Comparison of ENCODE assay signal across 8 cellular contexts in genomic region chr7:44621343-44622103, GRCh38. TPM values are rescaled to one million over a fixed set of nuclear protein-coding genes. Genes with fewer than 3 reads are reported as not detected.
DNase-seq lines count a peak whose midpoint lies in the region; ATAC-seq and TF ChIP-seq lines count a peak whose summit lies in the region.
"Not testable (repeated sequence)": the region's sequence is repeated elsewhere in the genome, so short reads cannot be mapped to it uniquely, and the experiment has no call there.

No MANE protein-coding gene starts in this region.

- not testable (repeated sequence) for H2AFZ ChIP-seq in ACC112 (ENCODE audit: low read length, unreplicated experiment)

- peaks cover 39% of the 10 kb centered on the region for H3K4me1 ChIP-seq in ACC112 (ENCODE audit: control insufficient read depth, insufficient read depth, low read length, unreplicated experiment)
- H3K4me1 ChIP-seq in RWPE2 (ENCODE audit: insufficient read depth, poor library complexity, severe bottlenecking), result peaks cover 38% of the 10 kb centered on the region
- H3K4me1 ChIP-seq in right cardiac atrium (ENCODE audit: control insufficient read depth, insufficient read depth, low read length), result peaks cover 11% of the 10 kb centered on the region

- not testable (repeated sequence) for DNase-seq in HFFc6; RWPE2 (ENCODE audit: low spot score); activated naive CD4-positive, alpha-beta T cell treated with anti-CD3 and anti-CD28 coated beads, Interleukin-2, amount 10 ng/mL, durations not matched to agents 7 days and 5 days; naive thymus-derived CD8-positive, alpha-beta T cell
- DNase-seq in epithelial cell of esophagus (ENCODE audit: low read depth) (peak; percentile 70), right cardiac atrium (peak in 1 of 3 donors; percentile 51)

- peaks cover 60% of the 10 kb centered on the region for H3K4me1 Mint-ChIP-seq in HFFc6 (ENCODE audit: low read depth)
- H3K4me1 Mint-ChIP-seq in activated naive CD4-positive, alpha-beta T cell treated with anti-CD3 and anti-CD28 coated beads, Interleukin-2, amount 10 ng/mL, durations not matched to agents 7 days and 5 days, result peaks cover 94% of the 10 kb centered on the region
- H3K4me1 Mint-ChIP-seq in naive thymus-derived CD8-positive, alpha-beta T cell, result peaks cover 22 to 93% (median 58%) of the 10 kb centered on the region in 4 donors
- H3K4me1 Mint-ChIP-seq in stimulated activated naive CD8-positive, alpha-beta T cell treated with anti-CD3 and anti-CD28 coated beads, Interleukin-15, Interleukin-2, amounts not matched to agents 100 ng/mL and 50 ng/mL, for 24 hours (ENCODE audit: low read depth), result peaks cover 88% of the 10 kb centered on the region

- not testable (repeated sequence) for H3K36me3 ChIP-seq in ACC112 (ENCODE audit: insufficient read depth, low read length)
- peaks cover 41% of the 10 kb centered on the region for H3K36me3 ChIP-seq in RWPE2 (ENCODE audit: low read depth)

- H3K27ac Mint-ChIP-seq in HFFc6, result peak overlapping the region; percentile 73
- H3K27ac Mint-ChIP-seq in activated naive CD4-positive, alpha-beta T cell treated with anti-CD3 and anti-CD28 coated beads, Interleukin-2, amount 10 ng/mL, durations not matched to agents 7 days and 5 days, result peak overlapping the region; percentile 55
- H3K27ac Mint-ChIP-seq in naive thymus-derived CD8-positive, alpha-beta T cell, result peak overlapping the region in 7 of 10 donors; percentile 21 to 82 (median 52)
- H3K27ac Mint-ChIP-seq in stimulated activated naive CD8-positive, alpha-beta T cell treated with anti-CD3 and anti-CD28 coated beads, Interleukin-15, Interleukin-2, amounts not matched to agents 100 ng/mL and 50 ng/mL, for 24 hours, result peak overlapping the region; percentile 39

- H3K27ac ChIP-seq in ACC112 (ENCODE audit: low read depth, low read length), result peak overlapping the region; percentile 33
- H3K27ac ChIP-seq in RWPE2 (ENCODE audit: poor library complexity, severe bottlenecking), result peak overlapping the region; percentile 1
- peak overlapping the region; percentile 13 for H3K27ac ChIP-seq in right cardiac atrium (ENCODE audit: low read length)

- not testable (repeated sequence) for H3K27me3 Mint-ChIP-seq in HFFc6 (ENCODE audit: insufficient read depth); activated naive CD4-positive, alpha-beta T cell treated with anti-CD3 and anti-CD28 coated beads, Interleukin-2, amount 10 ng/mL, durations not matched to agents 7 days and 5 days; naive thymus-derived CD8-positive, alpha-beta T cell; stimulated activated naive CD8-positive, alpha-beta T cell treated with anti-CD3 and anti-CD28 coated beads, Interleukin-15, Interleukin-2, amounts not matched to agents 100 ng/mL and 50 ng/mL, for 24 hours

- ATAC-seq in RWPE2 (ENCODE audit: low read depth) (peak; percentile 61; the same call in 2 of the 3 replicates), right cardiac atrium (peak; percentile 38 to 72)
- ATAC-seq in naive thymus-derived CD8-positive, alpha-beta T cell, result not testable (repeated sequence)

- CTCF ChIA-PET in activated naive CD4-positive, alpha-beta T cell treated with anti-CD3 and anti-CD28 coated beads, Interleukin-2, amount 10 ng/mL, durations not matched to agents 7 days and 5 days (lab: Charles Lee), result interaction anchor here (1.1 kb wide), 1 partner anchor 236 kb away, joined by 3 read pairs; no protein-coding TSS in a partner anchor

- peaks cover 16% of the 10 kb centered on the region for H3K36me3 Mint-ChIP-seq in HFFc6 (ENCODE audit: low read depth)
- H3K36me3 Mint-ChIP-seq in activated naive CD4-positive, alpha-beta T cell treated with anti-CD3 and anti-CD28 coated beads, Interleukin-2, amount 10 ng/mL, durations not matched to agents 7 days and 5 days, result peaks cover 52% of the 10 kb centered on the region
- H3K36me3 Mint-ChIP-seq in naive thymus-derived CD8-positive, alpha-beta T cell, result peaks cover 0 to 44% (median 10%) of the 10 kb centered on the region in 3 donors
- peaks cover 52% of the 10 kb centered on the region for H3K36me3 Mint-ChIP-seq in stimulated activated naive CD8-positive, alpha-beta T cell treated with anti-CD3 and anti-CD28 coated beads, Interleukin-15, Interleukin-2, amounts not matched to agents 100 ng/mL and 50 ng/mL, for 24 hours (ENCODE audit: low read depth)

- not testable (repeated sequence) for H3K9me3 Mint-ChIP-seq in HFFc6; activated naive CD4-positive, alpha-beta T cell treated with anti-CD3 and anti-CD28 coated beads, Interleukin-2, amount 10 ng/mL, durations not matched to agents 7 days and 5 days; naive thymus-derived CD8-positive, alpha-beta T cell; stimulated activated naive CD8-positive, alpha-beta T cell treated with anti-CD3 and anti-CD28 coated beads, Interleukin-15, Interleukin-2, amounts not matched to agents 100 ng/mL and 50 ng/mL, for 24 hours

- H3K9me3 ChIP-seq in RWPE2 (ENCODE audit: severe bottlenecking); right cardiac atrium (ENCODE audit: control insufficient read depth, low read length): not testable (repeated sequence)

- H3K4me3 Mint-ChIP-seq in HFFc6; activated naive CD4-positive, alpha-beta T cell treated with anti-CD3 and anti-CD28 coated beads, Interleukin-2, amount 10 ng/mL, durations not matched to agents 7 days and 5 days; stimulated activated naive CD8-positive, alpha-beta T cell treated with anti-CD3 and anti-CD28 coated beads, Interleukin-15, Interleukin-2, amounts not matched to agents 100 ng/mL and 50 ng/mL, for 24 hours: not testable (repeated sequence)
- H3K4me3 Mint-ChIP-seq in naive thymus-derived CD8-positive, alpha-beta T cell, result peak overlapping the region in 1 of 10 donors; percentile 52

- TF ChIP-seq CTCF in HFFc6 (IDR thresholded peaks at IDR 0.05); RWPE2 (IDR thresholded peaks at IDR 0.05; ENCODE audit: poor library complexity, severe bottlenecking); epithelial cell of esophagus (IDR thresholded peaks at IDR 0.05; ENCODE audit: insufficient read depth, low read depth, low read length, missing control alignments): not testable (repeated sequence)

- H3K4me3 ChIP-seq in ACC112 (ENCODE audit: low read depth, low read length); RWPE2 (ENCODE audit: severe bottlenecking); epithelial cell of esophagus (ENCODE audit: low read length); right cardiac atrium (ENCODE audit: low read length): not testable (repeated sequence)

- POLR2A ChIA-PET in naive thymus-derived CD8-positive, alpha-beta T cell (lab: Charles Lee), result interaction anchor here (1.0 to 1.3 kb wide), 2 partner anchors 10 to 162 kb away, joined by 3 to 5 read pairs; no protein-coding TSS in a partner anchor

- not testable (repeated sequence) for H3K27me3 ChIP-seq in ACC112 (ENCODE audit: insufficient read depth, low read length); RWPE2 (ENCODE audit: insufficient read depth, poor library complexity, severe bottlenecking); right cardiac atrium (ENCODE audit: control insufficient read depth, insufficient read depth)

- WGBS in right cardiac atrium, result 74% methylated on average over 12 of the region's 12 CpGs

- H3K79me2 ChIP-seq in ACC112 (ENCODE audit: control insufficient read depth, insufficient read depth, low read length, unreplicated experiment), result peaks cover 82% of the 10 kb centered on the region

- intact Hi-C loops in right cardiac atrium (cut with DNase I), result not testable (repeated sequence)

RNA-seq across cellular contexts. Expression of gene OGDH, which starts 15.1 kb away (rescaled TPM):
- total RNA-seq in HFFc6 (2021; fragmentation: NEBNext Ultra II Directional; extraction: Animal tissue kit (Norgen Biotek cat#: 25700)), result 10 to 100 TPM; 77.8 to 88.2 (median 80.2) TPM
- 100 to 1,000 TPM; 347 to 406 (median 380) TPM for total RNA-seq in right cardiac atrium
- 168 TPM for polyA plus RNA-seq in right cardiac atrium
- 10 to 100 TPM; 66.0 to 67.5 TPM for total RNA-seq in naive thymus-derived CD8-positive, alpha-beta T cell
- 10 to 100 TPM; 23.9 to 30.6 (median 25.6) TPM for polyA plus RNA-seq in naive thymus-derived CD8-positive, alpha-beta T cell

RNA-seq across cellular contexts. Expression of gene TMED4, which starts 39.5 kb away (rescaled TPM):
- total RNA-seq in HFFc6 (2021; fragmentation: NEBNext Ultra II Directional; extraction: Animal tissue kit (Norgen Biotek cat#: 25700)), result 10 to 100 TPM; 73.7 to 89.7 (median 80.7) TPM
- 10 to 100 TPM; 63.2 to 75.2 (median 66.6) TPM for total RNA-seq in right cardiac atrium
- 63.9 TPM for polyA plus RNA-seq in right cardiac atrium
- 100 to 1,000 TPM; 109 to 110 TPM for total RNA-seq in naive thymus-derived CD8-positive, alpha-beta T cell
- 10 to 100 TPM; 61.4 to 80.4 (median 71.8) TPM for polyA plus RNA-seq in naive thymus-derived CD8-positive, alpha-beta T cell

RNA-seq across cellular contexts. Expression of gene DDX56, which starts 47.8 kb away (rescaled TPM):
- 10 to 100 TPM; 62.2 to 81.9 (median 70.1) TPM for total RNA-seq in HFFc6 (2021; fragmentation: NEBNext Ultra II Directional; extraction: Animal tissue kit (Norgen Biotek cat#: 25700))
- 10 to 100 TPM; 23.4 to 35.5 (median 28.2) TPM for total RNA-seq in right cardiac atrium
- polyA plus RNA-seq in right cardiac atrium, result 24.1 TPM
- 100 to 1,000 TPM; 123 to 129 TPM for total RNA-seq in naive thymus-derived CD8-positive, alpha-beta T cell
- 10 to 100 TPM; 25.3 to 48.2 (median 41.1) TPM for polyA plus RNA-seq in naive thymus-derived CD8-positive, alpha-beta T cell
